12 cellular contexts compared by ENCODE assay signal in genomic region chr6:118844915-118845314, GRCh38. TPM values are rescaled to one million over a fixed set of nuclear protein-coding genes. Genes with fewer than 3 reads are reported as not detected.
A peak's percentile ranks its signal among the peaks of the same experiment; 100 is the strongest.
DNase-seq lines count a peak whose midpoint lies in the region; ATAC-seq and TF ChIP-seq lines count a peak whose summit lies in the region.
"Had no signal": no experiment of that assay in that cellular context is flagged by ENCODE, and none has a peak within 500 bp of the region (broad histone marks: within the 10 kb centered on the region; RNA-seq: fewer than 3 reads in every experiment).

No MANE protein-coding gene starts in this region.

- H3K9me3 ChIP-seq in osteoblast (ENCODE audit: low read depth, low read length) (no peaks in the 10 kb centered on the region), gastroesophageal sphincter (no peaks in the 10 kb centered on the region)

- DNase-seq in GM06990 (ENCODE audit: extremely low read depth, insufficient read length) (peak; percentile 48), SHP77 treated with DMSO at 0.1 percent for 48 hours (lab: John Stamatoyannopoulos, UW) (peak; percentile 13), osteoblast (ENCODE audit: insufficient read length, low spot score, missing footprints) (no peak), inferior parietal cortex (ENCODE audit: extremely low spot score) (no peak)
- DNase-seq: activated gamma-delta T cell treated with Interleukin-2 at 50 U/mL for 16 hours, NCI-H446 treated with DMSO at 0.1 percent for 48 hours, SW 1271 had no signal

- H3K4me1 ChIP-seq in osteoblast (ENCODE audit: insufficient read depth, low read length), result no peaks in the 10 kb centered on the region
- no peaks in the 10 kb centered on the region for H3K4me1 ChIP-seq in gastroesophageal sphincter

- no peak overlapping the region for H2AFZ ChIP-seq in osteoblast (ENCODE audit: low read length)

- H3K79me2 ChIP-seq in osteoblast (ENCODE audit: insufficient read depth, low read length), result no peaks in the 10 kb centered on the region

- no peak for TF ChIP-seq POLR2A in gastroesophageal sphincter (IDR thresholded peaks at IDR 0.05)

- no peak overlapping the region for H3K4me2 ChIP-seq in osteoblast (ENCODE audit: insufficient read depth, low read length)

- ATAC-seq in GM18873 (IDR thresholded peaks at IDR 0.05; ENCODE audit: low FRiP score, unreplicated experiment), result peak; percentile 57
- ATAC-seq in HG02763 (IDR thresholded peaks at IDR 0.05; ENCODE audit: unreplicated experiment), result peak; percentile 37
- no peak for ATAC-seq in gastroesophageal sphincter
- ATAC-seq in HG03097 (IDR thresholded peaks at IDR 0.05; ENCODE audit: low FRiP score, unreplicated experiment), result no peak
- ATAC-seq: HepG2 had no signal

- H3K36me3 ChIP-seq in GM06990 (ENCODE audit: control insufficient read depth, insufficient read depth, low read length) (no peaks in the 10 kb centered on the region; the same call in 1 of the 2 replicates), osteoblast (ENCODE audit: insufficient read depth, low read length) (no peaks in the 10 kb centered on the region), gastroesophageal sphincter (no peaks in the 10 kb centered on the region)

- H3K27me3 ChIP-seq in GM06990 (replicated peaks; ENCODE audit: control insufficient read depth, insufficient read depth, low read length), result no peaks in the 10 kb centered on the region
- no peaks in the 10 kb centered on the region for H3K27me3 ChIP-seq in osteoblast (ENCODE audit: insufficient read depth, low read length)
- no peaks in the 10 kb centered on the region for H3K27me3 ChIP-seq in gastroesophageal sphincter

- no peaks in the 10 kb centered on the region for H4K20me1 ChIP-seq in osteoblast (ENCODE audit: insufficient read depth, low read length)

- no peak for TF ChIP-seq EP300 in gastroesophageal sphincter (IDR thresholded peaks at IDR 0.05)

- 83 to 87% methylated on average over 3 of the region's 3 CpGs for WGBS in gastroesophageal sphincter (ENCODE audit: low coverage in 1 of 2), 2 donors

- H3K4me3 ChIP-seq in GM06990 (replicated peaks; ENCODE audit: low read depth, low read length), result no peak overlapping the region
- H3K4me3 ChIP-seq in osteoblast (ENCODE audit: insufficient read depth, low read length), result no peak overlapping the region
- H3K4me3 ChIP-seq in gastroesophageal sphincter, result no peak overlapping the region

- TF ChIP-seq CTCF in GM06990 (IDR thresholded peaks at IDR 0.05; ENCODE audit: insufficient read depth, low read length, poor library complexity, severe bottlenecking) (no peak), osteoblast (IDR thresholded peaks at IDR 0.05; ENCODE audit: extremely low read depth, low read depth, low read length) (no peak), gastroesophageal sphincter (IDR thresholded peaks at IDR 0.05) (no peak)

- H3K27ac ChIP-seq in osteoblast (ENCODE audit: low read depth, low read length) (no peak overlapping the region), gastroesophageal sphincter (no peak overlapping the region)

RNA-seq across cellular contexts. Expression of gene ASF1A, which starts 49.0 kb away (rescaled TPM):
- 15.2 and 16.2 TPM in 2 replicates for total RNA-seq in osteoblast
- total RNA-seq in gastroesophageal sphincter, result 10 to 100 TPM in 3 of 4 donors, 1 to 10 TPM in 1; 10.0 to 23.3 (median 13.6) TPM

Comparison
In these comparisons a context has a peak if more than half of its experiments do, and no peak if none do; other contexts are left out.
1. DNase-seq: peak in GM06990 (single experiment) and SHP77 treated with DMSO at 0.1 percent for 48 hours (single experiment); none in osteoblast (single experiment) and inferior parietal cortex (single experiment).
2. ATAC-seq: peak in GM18873 (single experiment) and HG02763 (single experiment); none in gastroesophageal sphincter (single experiment) and HG03097 (single experiment).